In the genomic region with DNA sequence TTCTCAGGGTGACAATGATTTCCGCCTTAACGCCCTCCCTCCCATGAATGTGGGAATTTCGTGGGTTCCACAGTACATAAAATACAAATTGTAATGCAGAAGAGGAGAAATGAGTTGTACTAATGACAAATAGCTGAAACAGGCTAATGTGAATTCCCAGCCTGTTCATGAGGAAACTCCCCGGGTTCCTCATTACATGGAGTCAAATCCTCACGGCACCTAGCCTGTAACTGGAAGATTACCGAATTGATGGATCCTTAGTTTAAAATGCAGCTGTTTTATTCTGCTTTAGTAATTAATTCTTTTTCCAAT, we compare ENCODE assay signal across 15 cellular contexts. TPM values are rescaled to one million over a fixed set of nuclear protein-coding genes. Genes with fewer than 3 reads are reported as not detected.
DNase-seq lines count a peak whose midpoint lies in the region; ATAC-seq and TF ChIP-seq lines count a peak whose summit lies in the region.
"Had no signal": no experiment of that assay in that cellular context is flagged by ENCODE, and none has a peak within 500 bp of the region (broad histone marks: within the 10 kb centered on the region; RNA-seq: fewer than 3 reads in every experiment).

No MANE protein-coding gene starts in this region.

- H3K4me1 Mint-ChIP-seq in MCF 10A (ENCODE audit: insufficient read depth, unreplicated experiment) (peaks cover 19% of the 10 kb centered on the region), neural crest cell (peaks cover 44% of the 10 kb centered on the region)

- TF ChIP-seq CTCF in breast epithelium (IDR thresholded peaks at IDR 0.05): no peak
- no peak for TF ChIP-seq CTCF in MCF 10A (IDR thresholded peaks at IDR 0.05; ENCODE audit: unreplicated experiment)
- no peak for TF ChIP-seq CTCF in left ventricle myocardium inferior (IDR thresholded peaks at IDR 0.05; ENCODE audit: borderline replicate concordance)
- TF ChIP-seq CTCF in neural crest cell (conservative IDR thresholded peaks at IDR 0.05): no peak
- no peak for TF ChIP-seq CTCF in uterus (IDR thresholded peaks at IDR 0.05)
- no peak for TF ChIP-seq CTCF in mucosa of descending colon (IDR thresholded peaks at IDR 0.05)

- DNase-seq in breast epithelium (ENCODE audit: low spot score in 2 of 2) (no peak), MCF 10A (ENCODE audit: unreplicated experiment) (no peak), left ventricle myocardium inferior (no peak), neural crest cell (ENCODE audit: low read depth, low spot score) (no peak), uterus (no peak), mucosa of descending colon (no peak)
- DNase-seq: 8988T; activated CD8-positive, alpha-beta memory T cell treated with anti-CD3 and anti-CD28 coated beads for 24 hours; BE2C; brain microvascular endothelial cell; midbrain had no signal

- intact Hi-C loops in breast epithelium (cut with DNase I; ENCODE audit: low total_unique reads) (no loop called here), MCF 10A (cut with micrococcal nuclease) (no loop called here), left ventricle myocardium inferior (cut with micrococcal nuclease) (no loop called here), uterus (cut with DNase I; ENCODE audit: low total_unique reads) (no loop called here), mucosa of descending colon (cut with DNase I, micrococcal nuclease) (no loop called here)

- BruUV-seq in MCF 10A (replicated peaks; lab: Mats Ljungman, UMichigan): no TSS peak

- no peaks in the 10 kb centered on the region for H3K9me3 Mint-ChIP-seq in MCF 10A (ENCODE audit: unreplicated experiment)
- H3K9me3 Mint-ChIP-seq in neural crest cell: no peaks in the 10 kb centered on the region
- H3K9me3 Mint-ChIP-seq: T-helper 2 cell treated with Interferon-gamma antibody and Interleukin-4, amounts not matched to agents 5 μg/mL and 100 μg/mL, for 36 hours had no signal

- H3K4me3 Mint-ChIP-seq in MCF 10A (ENCODE audit: unreplicated experiment): no peak overlapping the region
- peak overlapping the region; percentile 73 for H3K4me3 Mint-ChIP-seq in neural crest cell
- H3K4me3 Mint-ChIP-seq: activated naive CD8-positive, alpha-beta T cell; T-helper 2 cell treated with Interferon-gamma antibody and Interleukin-4, amounts not matched to agents 5 μg/mL and 100 μg/mL, for 36 hours had no signal

- no peaks in the 10 kb centered on the region for H3K36me3 Mint-ChIP-seq in MCF 10A (ENCODE audit: insufficient read depth, unreplicated experiment)
- peaks cover 3% of the 10 kb centered on the region for H3K36me3 Mint-ChIP-seq in neural crest cell (ENCODE audit: low read depth)
- H3K36me3 Mint-ChIP-seq: activated naive CD8-positive, alpha-beta T cell had no signal

- H3K27ac Mint-ChIP-seq in MCF 10A (ENCODE audit: low read depth, unreplicated experiment) (no peak overlapping the region), neural crest cell (ENCODE audit: unreplicated experiment) (peak overlapping the region; percentile 97)
- H3K27ac Mint-ChIP-seq: activated naive CD8-positive, alpha-beta T cell; T-helper 2 cell treated with Interferon-gamma antibody and Interleukin-4, amounts not matched to agents 5 μg/mL and 100 μg/mL, for 36 hours had no signal

- POLR2A ChIA-PET in MCF 10A (lab: Yijun Ruan, JAX): interaction anchor here (0.6 kb wide), 1 partner anchor 1294 kb away, joined by 3 read pairs; no protein-coding TSS in a partner anchor

- H3K4me3 ChIP-seq in breast epithelium (no peak overlapping the region), left ventricle myocardium inferior (peak overlapping the region; percentile 22), uterus (no peak overlapping the region), mucosa of descending colon (no peak overlapping the region)

- TF ChIP-seq POLR2A in breast epithelium (IDR thresholded peaks at IDR 0.05): no peak
- no peak for TF ChIP-seq POLR2A in uterus (IDR thresholded peaks at IDR 0.05)

- H3K9me3 ChIP-seq in breast epithelium (no peaks in the 10 kb centered on the region), left ventricle myocardium inferior (replicated peaks) (no peaks in the 10 kb centered on the region), uterus (no peaks in the 10 kb centered on the region), mucosa of descending colon (no peaks in the 10 kb centered on the region)
- H3K9me3 ChIP-seq: BE2C had no signal

- H3K27me3 ChIP-seq in breast epithelium (no peaks in the 10 kb centered on the region), left ventricle myocardium inferior (ENCODE audit: low read depth) (no peaks in the 10 kb centered on the region), uterus (no peaks in the 10 kb centered on the region)
- H3K27me3 ChIP-seq: BE2C, brain microvascular endothelial cell had no signal

- no peaks in the 10 kb centered on the region for H3K36me3 ChIP-seq in breast epithelium
- H3K36me3 ChIP-seq in left ventricle myocardium inferior: no peaks in the 10 kb centered on the region
- no peaks in the 10 kb centered on the region for H3K36me3 ChIP-seq in uterus
- no peaks in the 10 kb centered on the region for H3K36me3 ChIP-seq in mucosa of descending colon (ENCODE audit: low read depth)
- H3K36me3 ChIP-seq: brain microvascular endothelial cell had no signal

- ATAC-seq in HG03045 (IDR thresholded peaks at IDR 0.05; ENCODE audit: unreplicated experiment): no peak
- ATAC-seq in GM21515 (IDR thresholded peaks at IDR 0.05; ENCODE audit: unreplicated experiment): no peak
- ATAC-seq in mucosa of descending colon: no peak

- CTCF ChIA-PET in MCF 10A (lab: Yijun Ruan, JAX): interaction anchor here (0.6 to 1.3 kb wide), 2 partner anchors 77 to 1581 kb away, joined by 3 read pairs; no protein-coding TSS in a partner anchor

- H3K27me3 Mint-ChIP-seq in MCF 10A (ENCODE audit: insufficient read depth, unreplicated experiment): no peaks in the 10 kb centered on the region
- no peaks in the 10 kb centered on the region for H3K27me3 Mint-ChIP-seq in neural crest cell (ENCODE audit: low read depth)

- H3K27ac ChIP-seq in breast epithelium: peak overlapping the region; percentile 43 to 60
- peak overlapping the region; percentile 85 for H3K27ac ChIP-seq in left ventricle myocardium inferior (replicated peaks)
- H3K27ac ChIP-seq in uterus: peak overlapping the region; percentile 78 to 80
- H3K27ac ChIP-seq: brain microvascular endothelial cell had no signal

- H3K4me1 ChIP-seq in breast epithelium (no peaks in the 10 kb centered on the region), left ventricle myocardium inferior (peaks cover 70% of the 10 kb centered on the region), uterus (no peaks in the 10 kb centered on the region), mucosa of descending colon (ENCODE audit: low read depth) (no peaks in the 10 kb centered on the region)

RNA-seq across cellular contexts. Expression of a gene that starts 43.5 kb away (rescaled TPM):
- total RNA-seq in breast epithelium: 10 to 100 TPM; 18.2 to 55.8 (median 28.5) TPM
- total RNA-seq in MCF 10A (2022): 6.9 and 10.3 TPM in 2 replicates
- total RNA-seq in left ventricle myocardium inferior: 36.0 TPM
- 58.5 and 59.5 TPM in 2 replicates for total RNA-seq in neural crest cell
- 100 to 1,000 TPM in 2 of 4 donors, 10 to 100 TPM in 2; 84.0 to 184 (median 112) TPM for total RNA-seq in uterus
- total RNA-seq in mucosa of descending colon: 10 to 100 TPM in 1 of 3 donors, 1 to 10 TPM in 2; 3.8 to 93.3 (median 8.9) TPM
